In genomic region chr5:91382530-91383026, GRCh38 we compare ENCODE assay signal across 8 cellular contexts. TPM values are rescaled to one million over a fixed set of nuclear protein-coding genes. Genes with fewer than 3 reads are reported as not detected.
DNase-seq lines count a peak whose midpoint lies in the region; ATAC-seq and TF ChIP-seq lines count a peak whose summit lies in the region.

No MANE protein-coding gene starts in this region.

- ATAC-seq in T-cell (replicated peaks in 1 of 4): no peak

- intact Hi-C loops in colonic mucosa (cut with DNase I): no loop called here

- peak overlapping the region; percentile 91 to 96 (median 92) for H3K4me3 Mint-ChIP-seq in T-cell

- POLR2A ChIA-PET in T-cell (lab: Charles Lee): interaction anchor here (0.6 to 2.0 kb wide), 20 partner anchors 8 to 972 kb away, joined by 3 to 17 read pairs (median 4); partner anchors contain the start of genes CETN3 (in 1 of the 2), LYSMD3 (in 1 of the 2), MBLAC2 (in 1 of the 2) and POLR3G (in 1 of the 2)

- DNase-seq in DMS53 (lab: John Stamatoyannopoulos, UW): peak; percentile 80
- peak; percentile 41 for DNase-seq in LoVo (ENCODE audit: low spot score)
- peak in 19 of 34 experiments; percentile 6 to 47 (median 21) for DNase-seq in T-cell
- peak; percentile 49 for DNase-seq in colonic mucosa
- DNase-seq in lung microvascular endothelial cell (ENCODE audit: low read depth in 2 of 2): peak; percentile 53 to 55
- DNase-seq in activated CD8-positive, alpha-beta memory T cell treated with anti-CD3 and anti-CD28 coated beads for 24 hours: no peak
- DNase-seq in AG08395 (ENCODE audit: low spot score): no peak

- H3K9me3 ChIP-seq in colonic mucosa (no peaks in the 10 kb centered on the region), subcutaneous abdominal adipose tissue (ENCODE audit: control insufficient read depth in 5 of 5, low read length in 5 of 5) (no peaks in the 10 kb centered on the region)

- H3K9ac ChIP-seq in colonic mucosa (ENCODE audit: low read depth in 2 of 2, low read length in 2 of 2) (peak overlapping the region; percentile 72 to 100), subcutaneous abdominal adipose tissue (ENCODE audit: low read length in 5 of 5) (peak overlapping the region; percentile 79 to 97 (median 94))

- H3K27me3 ChIP-seq in colonic mucosa (no peaks in the 10 kb centered on the region), subcutaneous abdominal adipose tissue (ENCODE audit: control insufficient read depth in 5 of 5, insufficient read depth in 4 of 5, low read length in 5 of 5) (no peaks in the 10 kb centered on the region)

- CTCF ChIA-PET in T-cell (lab: Charles Lee): interaction anchor here in 1 of 2 donors (0.7 to 5.7 kb wide), 11 partner anchors 10 to 972 kb away, joined by 3 to 126 read pairs (median 4); partner anchors contain the start of gene CETN3

- no peaks in the 10 kb centered on the region for H3K27me3 Mint-ChIP-seq in T-cell

- peaks cover 20% of the 10 kb centered on the region for H3K36me3 Mint-ChIP-seq in T-cell

- H3K36me3 ChIP-seq in colonic mucosa: no peaks in the 10 kb centered on the region
- peaks cover 0 to 4% (median 0%) of the 10 kb centered on the region in 5 donors for H3K36me3 ChIP-seq in subcutaneous abdominal adipose tissue (ENCODE audit: control insufficient read depth in 5 of 5, insufficient read depth in 5 of 5, low read length in 5 of 5)

- H3K27ac Mint-ChIP-seq in T-cell: peak overlapping the region; percentile 99

- H3K4me1 ChIP-seq in colonic mucosa (peaks cover 11% of the 10 kb centered on the region), subcutaneous abdominal adipose tissue (ENCODE audit: control insufficient read depth in 5 of 5, insufficient read depth in 5 of 5, low read length in 5 of 5) (peaks cover 0 to 30% (median 29%) of the 10 kb centered on the region in 5 donors)

- H3K9me3 Mint-ChIP-seq in T-cell: no peaks in the 10 kb centered on the region

- H3K4me3 ChIP-seq in colonic mucosa (peak overlapping the region; percentile 81), subcutaneous abdominal adipose tissue (ENCODE audit: low read depth in 1 of 5, low read length in 5 of 5) (peak overlapping the region; percentile 76 to 92 (median 91))

- no peak for TF ChIP-seq CTCF in colonic mucosa (IDR thresholded peaks at IDR 0.05)

- peak overlapping the region; percentile 100 for H3K27ac ChIP-seq in colonic mucosa
- H3K27ac ChIP-seq in subcutaneous abdominal adipose tissue (ENCODE audit: low read depth, low read length): peak overlapping the region; percentile 89

- H3K4me1 Mint-ChIP-seq in T-cell: peaks cover 29 to 32% (median 30%) of the 10 kb centered on the region in 3 donors

RNA-seq across cellular contexts. Expression of gene ARRDC3, which starts 0.5 kb away (rescaled TPM):
- total RNA-seq in T-cell (100 to 1,000 TPM; 107 to 219 (median 127) TPM), colonic mucosa (10 to 100 TPM; 28.0 to 37.6 TPM), lung microvascular endothelial cell (61.0 and 95.6 TPM in 2 replicates)

Comparison
In these comparisons a context has a peak if more than half of its experiments do, and no peak if none do; other contexts are left out.
1. DNase-seq: peak in DMS53 (single experiment), LoVo (single experiment), T-cell (19 of 34), colonic mucosa (single experiment) and lung microvascular endothelial cell (2 of 2); none in activated CD8-positive, alpha-beta memory T cell treated with anti-CD3 and anti-CD28 coated beads for 24 hours (single experiment) and AG08395 (single experiment).